ENCODE assay signal across 9 cellular contexts in genomic region chr22:38257650-38258246, GRCh38. TPM values are rescaled to one million over a fixed set of nuclear protein-coding genes. Genes with fewer than 3 reads are reported as not detected.
DNase-seq lines count a peak whose midpoint lies in the region; ATAC-seq and TF ChIP-seq lines count a peak whose summit lies in the region.
"Had no signal": no experiment of that assay in that cellular context is flagged by ENCODE, and none has a peak within 500 bp of the region (broad histone marks: within the 10 kb centered on the region; RNA-seq: fewer than 3 reads in every experiment).

No MANE protein-coding gene starts in this region.

- ATAC-seq in RWPE2 (ENCODE audit: low read depth) (0 out of 3 replicates have a peak, but pooled peaks have one; percentile 21), right cardiac atrium (peak; percentile 20), HG02840 (IDR thresholded peaks at IDR 0.05; ENCODE audit: low FRiP score, unreplicated experiment) (no peak), HG03469 (IDR thresholded peaks at IDR 0.05; ENCODE audit: unreplicated experiment) (no peak)

- peaks cover 10% of the 10 kb centered on the region; the same call in 1 of the 2 replicates for H3K4me1 ChIP-seq in HUES48 (ENCODE audit: control insufficient read depth, insufficient read depth, low read length)
- H3K4me1 ChIP-seq in RWPE2 (ENCODE audit: insufficient read depth, poor library complexity, severe bottlenecking), result no peaks in the 10 kb centered on the region
- peaks cover 38% of the 10 kb centered on the region for H3K4me1 ChIP-seq in right cardiac atrium (ENCODE audit: control insufficient read depth, insufficient read depth, low read length)
- H3K4me1 ChIP-seq in stomach, result peaks cover 49 to 79% (median 65%) of the 10 kb centered on the region in 4 donors

- no peak for TF ChIP-seq EP300 in stomach (IDR thresholded peaks at IDR 0.05)

- H3K4me3 ChIP-seq in HUES48 (ENCODE audit: low read depth, low read length) (no peak overlapping the region), RWPE2 (ENCODE audit: severe bottlenecking) (no peak overlapping the region), right cardiac atrium (ENCODE audit: low read length) (no peak overlapping the region), stomach (peak overlapping the region in 2 of 4 donors; percentile 1 to 15)

- DNase-seq in RWPE2 (ENCODE audit: low spot score), result no peak
- peak in 1 of 3 donors; percentile 68 for DNase-seq in right cardiac atrium
- peak; percentile 58 for DNase-seq in stomach
- no peak for DNase-seq in activated T-cell treated with anti-CD3 and anti-CD28 coated beads, Interleukin-2, amount 50 U/mL, for 48 hours
- DNase-seq in T-helper 1 cell, result no peak
- DNase-seq: activated naive CD4-positive, alpha-beta T cell had no signal

- no peak for TF ChIP-seq CTCF in RWPE2 (IDR thresholded peaks at IDR 0.05; ENCODE audit: poor library complexity, severe bottlenecking)
- peak in 3 of 7 experiments; percentile 8 to 29 (median 23) for TF ChIP-seq CTCF in stomach (IDR thresholded peaks at IDR 0.05)

- no peak overlapping the region for H3K9ac ChIP-seq in HUES48 (ENCODE audit: low read depth, low read length)

- no peaks in the 10 kb centered on the region for H3K36me3 ChIP-seq in HUES48 (ENCODE audit: control insufficient read depth, insufficient read depth, low read length)
- peaks cover 16% of the 10 kb centered on the region for H3K36me3 ChIP-seq in RWPE2 (ENCODE audit: low read depth)
- no peaks in the 10 kb centered on the region for H3K36me3 ChIP-seq in stomach

- H3K27ac ChIP-seq in HUES48 (ENCODE audit: low read depth, low read length), result peak overlapping the region; percentile 17
- H3K27ac ChIP-seq in RWPE2 (ENCODE audit: poor library complexity, severe bottlenecking), result no peak overlapping the region
- peak overlapping the region; percentile 87 for H3K27ac ChIP-seq in right cardiac atrium (ENCODE audit: low read length)
- H3K27ac ChIP-seq in stomach, result peak overlapping the region; percentile 80 to 88 (median 81)

- no peak for TF ChIP-seq POLR2A in stomach (IDR thresholded peaks at IDR 0.05)

- WGBS in right cardiac atrium, result 61% methylated on average over 4 of the region's 4 CpGs
- 41 to 62% (median 52%) methylated on average over 4 of the region's 4 CpGs for WGBS in stomach, 5 donors

- intact Hi-C loops in right cardiac atrium (cut with DNase I) (no loop called here), stomach (cut with DNase I; ENCODE audit: low total_unique reads) (no loop called here)

- no peaks in the 10 kb centered on the region for H3K27me3 ChIP-seq in HUES48 (ENCODE audit: control insufficient read depth, insufficient read depth, low read length)
- no peaks in the 10 kb centered on the region for H3K27me3 ChIP-seq in RWPE2 (ENCODE audit: insufficient read depth, poor library complexity, severe bottlenecking)
- H3K27me3 ChIP-seq in right cardiac atrium (ENCODE audit: control insufficient read depth, insufficient read depth), result no peaks in the 10 kb centered on the region
- no peaks in the 10 kb centered on the region for H3K27me3 ChIP-seq in stomach

- H3K9me3 ChIP-seq in HUES48 (ENCODE audit: control insufficient read depth, insufficient read depth, low read length) (no peaks in the 10 kb centered on the region), RWPE2 (ENCODE audit: severe bottlenecking) (no peaks in the 10 kb centered on the region), right cardiac atrium (ENCODE audit: control insufficient read depth, low read length) (no peaks in the 10 kb centered on the region), stomach (no peaks in the 10 kb centered on the region)

RNA-seq across cellular contexts. Expression of gene TMEM184B, which starts 15.1 kb away (rescaled TPM):
- total RNA-seq in right cardiac atrium (10 to 100 TPM; 48.2 to 55.8 (median 49.5) TPM), stomach (100 to 1,000 TPM in 1 of 5 donors, 10 to 100 TPM in 4; 27.0 to 110 (median 75.9) TPM)
- polyA plus RNA-seq in right cardiac atrium (32.2 TPM), stomach (10 to 100 TPM in 2 of 3 donors, 1 to 10 TPM in 1; 10.0 to 13.8 (median 10.8) TPM)

RNA-seq across cellular contexts. Expression of gene MAFF, which starts 56.0 kb away (rescaled TPM):
- 10 to 100 TPM in 1 of 4 donors, 1 to 10 TPM in 3; 4.8 to 13.7 (median 7.1) TPM for total RNA-seq in right cardiac atrium
- polyA plus RNA-seq in right cardiac atrium, result 20.5 TPM
- total RNA-seq in stomach, result 100 to 1,000 TPM in 2 of 5 donors, 10 to 100 TPM in 1, 1 to 10 TPM in 1, under 1 TPM in 1; 0.58 to 130 (median 58.9) TPM
- 10 to 100 TPM; 16.0 to 65.7 (median 35.7) TPM for polyA plus RNA-seq in stomach

RNA-seq across cellular contexts. Expression of gene CSNK1E, which starts 59.5 kb away (rescaled TPM):
- total RNA-seq in right cardiac atrium (10 to 100 TPM; 69.7 to 88.6 (median 81.0) TPM), stomach (100 to 1,000 TPM in 2 of 5 donors, 10 to 100 TPM in 3; 19.4 to 135 (median 93.9) TPM)
- polyA plus RNA-seq in right cardiac atrium (76.3 TPM), stomach (10 to 100 TPM; 47.5 to 69.3 (median 66.9) TPM)

Comparison
In these comparisons a context has a peak if more than half of its experiments do, and no peak if none do; other contexts are left out.
1. ATAC-seq: peak in RWPE2 (single experiment) and right cardiac atrium (2 of 2); none in HG02840 (single experiment) and HG03469 (single experiment).